In the genomic region with DNA sequence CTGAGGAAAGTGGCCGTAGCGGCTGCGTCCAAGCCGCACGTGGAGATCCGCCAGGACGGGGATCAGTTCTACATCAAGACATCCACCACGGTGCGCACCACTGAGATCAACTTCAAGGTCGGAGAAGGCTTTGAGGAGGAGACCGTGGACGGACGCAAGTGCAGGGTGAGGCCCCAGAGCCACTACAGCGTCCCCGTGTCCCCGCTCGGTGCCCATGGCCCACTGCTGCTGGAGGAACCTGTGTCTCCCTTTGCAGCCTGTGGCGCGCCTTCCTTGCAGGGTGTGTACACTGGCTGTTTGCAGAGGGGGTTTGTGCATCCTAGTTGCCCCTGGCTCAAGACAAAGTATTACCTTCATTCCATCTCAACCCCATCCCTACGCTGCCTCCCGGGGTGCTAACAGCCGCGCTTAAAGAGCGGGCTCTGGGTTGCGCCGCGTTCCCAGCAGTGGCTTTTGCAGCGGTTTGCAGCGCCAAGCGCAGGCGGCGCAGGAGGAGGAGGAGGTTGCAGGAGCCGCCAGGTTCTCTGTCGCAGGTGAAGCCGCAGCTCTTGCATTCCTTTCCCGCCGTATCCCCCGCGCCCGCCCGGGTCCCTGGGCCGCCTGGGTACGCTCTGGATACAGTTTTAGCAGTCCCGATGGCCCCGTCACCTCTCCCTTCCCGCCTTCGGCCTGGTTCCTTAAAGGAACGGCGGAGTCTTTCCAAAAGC, we compare ENCODE assay signal across 14 cellular contexts. TPM values are rescaled to one million over a fixed set of nuclear protein-coding genes. Genes with fewer than 3 reads are reported as not detected.
DNase-seq lines count a peak whose midpoint lies in the region; ATAC-seq, FAIRE-seq and TF ChIP-seq lines count a peak whose summit lies in the region.
"Had no signal": no experiment of that assay in that cellular context is flagged by ENCODE, and none has a peak within 500 bp of the region (broad histone marks: within the 10 kb centered on the region; RNA-seq: fewer than 3 reads in every experiment).

No MANE protein-coding gene starts in this region.

- H3K9me3 ChIP-seq in BE2C (no peaks in the 10 kb centered on the region), HUES64 (ENCODE audit: insufficient read depth, low read depth, low read length) (no peaks in the 10 kb centered on the region), H1 (ENCODE audit: insufficient read depth in 2 of 2, low read depth in 1 of 2, low read length in 1 of 2) (no peaks in the 10 kb centered on the region), mesodermal cell (ENCODE audit: control insufficient read depth, low read length) (no peaks in the 10 kb centered on the region)
- no peaks in the 10 kb centered on the region for H3K9me3 ChIP-seq in effector memory CD4-positive, alpha-beta T cell (ENCODE audit: control insufficient read depth, low read length)
- H3K9me3 ChIP-seq: BLaER1, psoas muscle had no signal

- peak overlapping the region; percentile 91; the same call in 1 of the 2 replicates for H2BK12ac ChIP-seq in H1 (ENCODE audit: low read depth, low read length)

- H2AK5ac ChIP-seq in H1 (ENCODE audit: low read depth, low read length): no peak overlapping the region

- H3K36me3 ChIP-seq in BE2C: no peaks in the 10 kb centered on the region; the same call in 1 of the 2 replicates
- H3K36me3 ChIP-seq in HUES64 (ENCODE audit: insufficient read depth, low read length): peaks cover 31% of the 10 kb centered on the region
- H3K36me3 ChIP-seq in H1 (ENCODE audit: control insufficient read depth in 2 of 4, insufficient read depth in 4 of 4, low read length in 3 of 4): peaks cover 7 to 29% (median 17%) of the 10 kb centered on the region in 4 experiments; a peak in 7 of 8 replicates
- H3K36me3 ChIP-seq in mesodermal cell (ENCODE audit: control insufficient read depth, insufficient read depth, low read length): no peaks in the 10 kb centered on the region
- no peaks in the 10 kb centered on the region for H3K36me3 ChIP-seq in effector memory CD4-positive, alpha-beta T cell (ENCODE audit: control insufficient read depth, insufficient read depth, low read length)
- H3K36me3 ChIP-seq: BLaER1 had no signal

- peak overlapping the region; percentile 77; the same call in 1 of the 2 replicates for H2BK15ac ChIP-seq in H1 (ENCODE audit: low read length)

- ATAC-seq in GM18868 (IDR thresholded peaks at IDR 0.05; ENCODE audit: unreplicated experiment): no peak
- no peak for ATAC-seq in GM18517 (IDR thresholded peaks at IDR 0.05; ENCODE audit: unreplicated experiment)

- peaks cover 5% of the 10 kb centered on the region; the same call in 1 of the 2 replicates for H3K27me3 ChIP-seq in BE2C
- H3K27me3 ChIP-seq in HUES64 (ENCODE audit: insufficient read depth, low read length): peaks cover 41% of the 10 kb centered on the region
- peaks cover 0 to 24% (median 16%) of the 10 kb centered on the region in 4 experiments; a peak in 5 of 7 replicates for H3K27me3 ChIP-seq in H1 (replicated peaks in 1 of 4; ENCODE audit: control insufficient read depth in 3 of 4, extremely low read depth in 1 of 4, insufficient read depth in 3 of 4, low read length in 3 of 4)
- H3K27me3 ChIP-seq in effector memory CD4-positive, alpha-beta T cell (replicated peaks; ENCODE audit: control insufficient read depth, insufficient read depth, low read length, poor library complexity, severe bottlenecking): peaks cover 22% of the 10 kb centered on the region

- H4K5ac ChIP-seq in H1 (ENCODE audit: insufficient read length, low read depth, low read length): no peak overlapping the region

- H3K27ac ChIP-seq in HUES64 (ENCODE audit: low read depth, low read length) (no peak overlapping the region), H1 (ENCODE audit: low read depth, low read length) (no peak overlapping the region), mesodermal cell (ENCODE audit: low read depth, low read length, severe bottlenecking) (no peak overlapping the region)
- H3K27ac ChIP-seq in effector memory CD4-positive, alpha-beta T cell (ENCODE audit: insufficient read depth, low read length, poor library complexity, severe bottlenecking): no peak overlapping the region
- H3K27ac ChIP-seq: BLaER1, psoas muscle had no signal

- H4K91ac ChIP-seq in H1 (replicated peaks; ENCODE audit: insufficient read length, low read length): peak overlapping the region; percentile 94

- no peak overlapping the region for H3K56ac ChIP-seq in H1 (replicated peaks; ENCODE audit: insufficient read length, low read depth, low read length)

- no peak for TF ChIP-seq POLR2A in H1 (IDR thresholded peaks at IDR 0.05; ENCODE audit: control extremely low read depth in 1 of 2, low read depth in 2 of 2, low read length in 2 of 2)

- H3K9ac ChIP-seq in HUES64 (ENCODE audit: low read depth, low read length) (peak overlapping the region; percentile 57), H1 (replicated peaks in 1 of 4; ENCODE audit: extremely low read depth in 1 of 4, low read depth in 3 of 4, low read length in 3 of 4) (peak overlapping the region in 2 of 4 experiments; percentile 50 to 51; a peak in 3 of 7 replicates)
- H3K9ac ChIP-seq: BLaER1 had no signal

- peak overlapping the region; percentile 36; the same call in 1 of the 2 replicates for H2BK5ac ChIP-seq in H1 (ENCODE audit: low read depth, low read length)

- peak overlapping the region; percentile 73 for H3K4ac ChIP-seq in H1 (replicated peaks; ENCODE audit: insufficient read length, low read depth, low read length)

- peak overlapping the region; percentile 58; the same call in 1 of the 2 replicates for H2AFZ ChIP-seq in H1 (ENCODE audit: low read length)

- H3K4me2 ChIP-seq in H1 (ENCODE audit: insufficient read depth in 1 of 2, low read depth in 2 of 2, low read length in 2 of 2): peak overlapping the region; percentile 82 to 96
- H3K4me2 ChIP-seq: BLaER1 had no signal

- no peaks in the 10 kb centered on the region for H3K79me1 ChIP-seq in H1 (ENCODE audit: low read depth, low read length)

- H4K20me1 ChIP-seq in H1 (replicated peaks in 1 of 2; ENCODE audit: control insufficient read depth in 1 of 2, insufficient read depth in 2 of 2, low read length in 2 of 2): no peaks in the 10 kb centered on the region
- H4K20me1 ChIP-seq: BLaER1 had no signal

- no peak overlapping the region for H2BK20ac ChIP-seq in H1 (ENCODE audit: low read length)

- peaks cover 13% of the 10 kb centered on the region for H3K23me2 ChIP-seq in H1 (ENCODE audit: low read depth, low read length)

- FAIRE-seq in H1 (lab: Jason Lieb, UNC): no peak
- FAIRE-seq: TTC549 had no signal

- DNase-seq in BE2C (no peak), H1 (ENCODE audit: low read depth in 1 of 2, low spot score in 2 of 2) (peak in 1 of 2 experiments; percentile 76), RPMI8226 (no peak)
- DNase-seq in effector memory CD4-positive, alpha-beta T cell: no peak
- DNase-seq: GDM1, psoas muscle had no signal

- CTCF ChIA-PET in H1 (lab: Charles Lee; ENCODE audit: partially characterized antibody): interaction anchor here (0.8 to 5.4 kb wide), 5 partner anchors 8 to 89 kb away, joined by 3 to 30 read pairs (median 6); no protein-coding TSS in a partner anchor

- POLR2A ChIA-PET in H1 (lab: Charles Lee; ENCODE audit: partially characterized antibody): interaction anchor here (1.2 to 2.8 kb wide), 11 partner anchors 10 to 98 kb away, joined by 3 to 15 read pairs (median 6); no protein-coding TSS in a partner anchor

- 2% methylated on average over 49 of the region's 49 CpGs for WGBS in HUES64
- WGBS in H1 (ENCODE audit: extremely low coverage in 1 of 2, insufficient coverage in 1 of 2, insufficient read length in 1 of 2, insufficient replicate concordance in 2 of 2, low coverage in 1 of 2, low lambda C conversion rate in 2 of 2, missing lambda C conversion rate in 1 of 2), 2 experiments: 3% methylated on average over 48 of the region's 49 CpGs; no CpG with 5 or more reads in 1 of the 2 experiments
- WGBS in mesodermal cell (ENCODE audit: insufficient coverage in 2 of 2), 2 experiments: 5 to 6% methylated on average over 29 to 39 of the region's 49 CpGs

- H3K4me3 ChIP-seq in BE2C (ENCODE audit: low read depth, low read length): peak overlapping the region; percentile 70; the same call in 1 of the 2 replicates
- peak overlapping the region; percentile 69 for H3K4me3 ChIP-seq in HUES64 (ENCODE audit: low read length)
- H3K4me3 ChIP-seq in H1 (ENCODE audit: extremely low read depth in 1 of 4, insufficient read depth in 2 of 4, low read depth in 3 of 4, low read length in 4 of 4): peak overlapping the region; percentile 39 to 78 (median 66)
- H3K4me3 ChIP-seq in mesodermal cell (ENCODE audit: extremely low read depth, insufficient read depth, low read length, poor library complexity, severe bottlenecking): peak overlapping the region; percentile 40
- H3K4me3 ChIP-seq in effector memory CD4-positive, alpha-beta T cell (ENCODE audit: insufficient read depth, low read depth, low read length, poor library complexity, severe bottlenecking): no peak overlapping the region
- H3K4me3 ChIP-seq: BLaER1 had no signal

- H3K4me1 ChIP-seq in BE2C: peaks cover 12% of the 10 kb centered on the region
- peaks cover 15% of the 10 kb centered on the region; the same call in 1 of the 2 replicates for H3K4me1 ChIP-seq in HUES64 (ENCODE audit: insufficient read depth, low read length)
- H3K4me1 ChIP-seq in H1 (replicated peaks in 1 of 4; ENCODE audit: control insufficient read depth in 3 of 4, insufficient read depth in 4 of 4, low read length in 3 of 4): peaks cover 2 to 17% (median 8%) of the 10 kb centered on the region in 4 experiments; a peak in 5 of 7 replicates
- H3K4me1 ChIP-seq in mesodermal cell (ENCODE audit: control insufficient read depth, insufficient read depth, low read length, poor library complexity, severe bottlenecking): peaks cover 8% of the 10 kb centered on the region
- no peaks in the 10 kb centered on the region for H3K4me1 ChIP-seq in effector memory CD4-positive, alpha-beta T cell (ENCODE audit: control insufficient read depth, insufficient read depth, low read length, poor library complexity, severe bottlenecking)

- peak overlapping the region; percentile 94; the same call in 1 of the 2 replicates for H3K18ac ChIP-seq in H1 (ENCODE audit: extremely low read depth, low read length)

- TF ChIP-seq EP300 in H1 (IDR thresholded peaks at IDR 0.05; ENCODE audit: borderline replicate concordance in 1 of 2, low read depth in 2 of 2, low read length in 2 of 2): no peak

- no peak; a peak in 1 of 4 replicates for TF ChIP-seq RAD21 in H1 (IDR thresholded peaks at IDR 0.05 in 1 of 2, conservative IDR thresholded peaks at IDR 0.05 in 1 of 2; ENCODE audit: low read depth in 2 of 2, low read length in 2 of 2)

- H3K14ac ChIP-seq in H1 (ENCODE audit: insufficient read length): no peak overlapping the region

- TF ChIP-seq CTCF in BE2C (IDR thresholded peaks at IDR 0.05; ENCODE audit: low read depth, low read length): no peak
- no peak for TF ChIP-seq CTCF in H1 (IDR thresholded peaks at IDR 0.05; ENCODE audit: control extremely low read depth in 1 of 3, insufficient read depth in 1 of 3, low read depth in 1 of 3, low read length in 3 of 3)

- peak overlapping the region; percentile 1 for H4K8ac ChIP-seq in H1 (ENCODE audit: extremely low read depth, insufficient read depth, low read length)

- peaks cover 0 to 9% of the 10 kb centered on the region in 2 experiments; a peak in 1 of 4 replicates for H3K79me2 ChIP-seq in H1 (ENCODE audit: control insufficient read depth in 1 of 2, insufficient read depth in 2 of 2, low read length in 2 of 2)

- no peak overlapping the region for H3K23ac ChIP-seq in H1 (ENCODE audit: insufficient read length)

- peak overlapping the region; percentile 36 for H2BK120ac ChIP-seq in H1 (replicated peaks; ENCODE audit: low read depth, low read length)

RNA-seq across cellular contexts. Expression of gene CRABP1, which starts 1.1 kb away (rescaled TPM):
- polyA plus RNA-seq in BE2C (2012; ENCODE audit: insufficient read depth, insufficient read length, low read depth): 28.6 TPM
- 673 TPM for polyA plus RNA-seq in HUES64 (2013, experiment 1 of 2)
- polyA plus RNA-seq in HUES64 (2013, experiment 2 of 2): 1,221 TPM
- total RNA-seq in H1 (2021; fragmentation: NEBNext Ultra II Directional; extraction: Animal tissue kit (Norgen Biotek cat#: 25700)): 385 and 388 TPM in 2 replicates
- polyA plus RNA-seq in H1 (2011; rRNA removed): 600 and 655 TPM in 2 replicates
- polyA plus RNA-seq in H1 (2011; cell fraction: cytosol; rRNA removed): 622 TPM
- polyA plus RNA-seq in H1 (2011; cell fraction: nucleus; rRNA removed): 325 TPM
- polyA plus RNA-seq in H1 (2012, experiment 1 of 2): 523 to 649 TPM (median 571 TPM) in 4 replicates
- 653 TPM for polyA plus RNA-seq in H1 (2012, experiment 2 of 2)
- 321 TPM for polyA plus RNA-seq in H1 (2013, experiment 1 of 2)
- 337 TPM for polyA plus RNA-seq in H1 (2013, experiment 2 of 2)
- polyA minus RNA-seq in H1 (2011; rRNA and poly(A)+ RNA removed): 149 and 152 TPM in 2 replicates
- 118 TPM for polyA minus RNA-seq in H1 (2011; cell fraction: cytosol; rRNA and poly(A)+ RNA removed)
- polyA minus RNA-seq in H1 (2011; cell fraction: nucleus; rRNA and poly(A)+ RNA removed): 94.2 TPM
- 232 TPM for polyA plus RNA-seq in mesodermal cell (2013, experiment 1 of 2)
- 195 TPM for polyA plus RNA-seq in mesodermal cell (2013, experiment 2 of 2)
- total RNA-seq: liver, psoas muscle, RPMI7951 had no signal
- polyA plus RNA-seq: liver had no signal

RNA-seq across cellular contexts. Expression of gene SKIC8, which starts 41.8 kb away (rescaled TPM):
- polyA plus RNA-seq in BE2C (2012; ENCODE audit: insufficient read depth, insufficient read length, low read depth): 81.0 TPM
- polyA plus RNA-seq in HUES64 (2013, experiment 1 of 2): 50.7 TPM
- polyA plus RNA-seq in HUES64 (2013, experiment 2 of 2): 50.0 TPM
- 44.2 and 44.7 TPM in 2 replicates for total RNA-seq in H1 (2021; fragmentation: NEBNext Ultra II Directional; extraction: Animal tissue kit (Norgen Biotek cat#: 25700))
- 42.3 and 77.7 TPM in 2 replicates for polyA plus RNA-seq in H1 (2011; rRNA removed)
- polyA plus RNA-seq in H1 (2011; cell fraction: cytosol; rRNA removed): 82.0 TPM
- polyA plus RNA-seq in H1 (2011; cell fraction: nucleus; rRNA removed): 37.9 TPM
- 58.8 to 64.1 TPM (median 60.1 TPM) in 4 replicates for polyA plus RNA-seq in H1 (2012, experiment 1 of 2)
- polyA plus RNA-seq in H1 (2012, experiment 2 of 2): 23.9 TPM
- polyA plus RNA-seq in H1 (2013, experiment 1 of 2): 39.0 TPM
- polyA plus RNA-seq in H1 (2013, experiment 2 of 2): 37.6 TPM
- polyA minus RNA-seq in H1 (2011; rRNA and poly(A)+ RNA removed): 58.5 and 78.2 TPM in 2 replicates
- polyA minus RNA-seq in H1 (2011; cell fraction: cytosol; rRNA and poly(A)+ RNA removed): 44.5 TPM
- polyA minus RNA-seq in H1 (2011; cell fraction: nucleus; rRNA and poly(A)+ RNA removed): 22.7 TPM
- polyA plus RNA-seq in mesodermal cell (2013, experiment 1 of 2): 50.5 TPM
- 52.4 TPM for polyA plus RNA-seq in mesodermal cell (2013, experiment 2 of 2)
